ENCODE assay signal across 29 cellular contexts in genomic region chrX:724256-724655, GRCh38.
DNase-seq lines count a peak whose midpoint lies in the region; ATAC-seq and TF ChIP-seq lines count a peak whose summit lies in the region.
"Had no signal": no experiment of that assay in that cellular context is flagged by ENCODE, and none has a peak within 500 bp of the region (broad histone marks: within the 10 kb centered on the region; RNA-seq: fewer than 3 reads in every experiment).

No MANE protein-coding gene starts in this region.

- TF ChIP-seq CTCF in fibroblast of the aortic adventitia (IDR thresholded peaks at IDR 0.05; ENCODE audit: insufficient read depth, low read length) = no peak

- H3K9me3 Mint-ChIP-seq in activated naive CD4-positive, alpha-beta T cell treated with anti-CD3 and anti-CD28 coated beads, Interleukin-2, amount 50 U/mL, for 72 hours = peaks cover 13 to 24% of the 10 kb centered on the region in 2 donors
- H3K9me3 Mint-ChIP-seq in activated naive CD4-positive, alpha-beta T cell treated with anti-CD3 and anti-CD28 coated beads for 36 hours = peaks cover 15% of the 10 kb centered on the region

- intact Hi-C loops in activated naive CD4-positive, alpha-beta T cell treated with anti-CD3 and anti-CD28 coated beads for 36 hours (cut with micrococcal nuclease) = no loop called here

- CTCF ChIA-PET in activated naive CD4-positive, alpha-beta T cell treated with anti-CD3 and anti-CD28 coated beads for 36 hours (lab: Charles Lee) = no interaction called here

- H3K27me3 Mint-ChIP-seq in activated naive CD4-positive, alpha-beta T cell treated with anti-CD3 and anti-CD28 coated beads for 36 hours (ENCODE audit: low read depth) = no peaks in the 10 kb centered on the region
- H3K27me3 Mint-ChIP-seq: natural killer cell treated with Interleukin-12 subunit alpha and Interleukin-12 subunit beta and Interleukin-15 and Interleukin-18, amount 100 ng/mL, for 72 hours had no signal

- no peaks in the 10 kb centered on the region for H3K4me1 Mint-ChIP-seq in activated naive CD4-positive, alpha-beta T cell treated with anti-CD3 and anti-CD28 coated beads for 36 hours (ENCODE audit: low read depth)
- H3K4me1 Mint-ChIP-seq: CD8-positive, alpha-beta memory T cell had no signal

- no peaks in the 10 kb centered on the region for H3K36me3 Mint-ChIP-seq in activated naive CD4-positive, alpha-beta T cell treated with anti-CD3 and anti-CD28 coated beads, Interleukin-2, amount 50 U/mL, for 72 hours
- no peaks in the 10 kb centered on the region for H3K36me3 Mint-ChIP-seq in activated naive CD4-positive, alpha-beta T cell treated with anti-CD3 and anti-CD28 coated beads for 36 hours (ENCODE audit: low read depth)
- H3K36me3 Mint-ChIP-seq: CD8-positive, alpha-beta memory T cell had no signal

- no peak overlapping the region for H3K4me3 ChIP-seq in fibroblast of the aortic adventitia (ENCODE audit: low read depth, low read length)
- H3K4me3 ChIP-seq: A549, GM12878, MG63, PC-9 had no signal

- peak; percentile 43 to 49 for ATAC-seq in activated naive CD4-positive, alpha-beta T cell treated with anti-CD3 and anti-CD28 coated beads, Interleukin-2, amount 50 U/mL, for 72 hours
- ATAC-seq in HG03097 (IDR thresholded peaks at IDR 0.05; ENCODE audit: low FRiP score, unreplicated experiment) = no peak
- ATAC-seq in HG03469 (IDR thresholded peaks at IDR 0.05; ENCODE audit: unreplicated experiment) = no peak
- ATAC-seq: A549; GM12878; left cardiac atrium; natural killer cell treated with Interleukin-12 subunit alpha and Interleukin-12 subunit beta and Interleukin-15 and Interleukin-18, amount 100 ng/mL, for 72 hours had no signal

- no peak overlapping the region for H3K4me3 Mint-ChIP-seq in activated naive CD4-positive, alpha-beta T cell treated with anti-CD3 and anti-CD28 coated beads for 36 hours
- H3K4me3 Mint-ChIP-seq: CD8-positive, alpha-beta memory T cell; natural killer cell treated with Interleukin-12 subunit alpha and Interleukin-12 subunit beta and Interleukin-15 and Interleukin-18, amount 100 ng/mL, for 72 hours; T-helper 2 cell treated with Interferon-gamma antibody and Interleukin-4, amounts not matched to agents 5 μg/mL and 100 μg/mL, for 36 hours had no signal

- no peak overlapping the region for H3K27ac Mint-ChIP-seq in activated naive CD4-positive, alpha-beta T cell treated with anti-CD3 and anti-CD28 coated beads, Interleukin-2, amount 50 U/mL, for 72 hours
- H3K27ac Mint-ChIP-seq in activated naive CD4-positive, alpha-beta T cell treated with anti-CD3 and anti-CD28 coated beads for 36 hours = no peak overlapping the region
- H3K27ac Mint-ChIP-seq: natural killer cell treated with Interleukin-12 subunit alpha and Interleukin-12 subunit beta and Interleukin-15 and Interleukin-18, amount 100 ng/mL, for 72 hours; T-helper 2 cell treated with Interferon-gamma antibody and Interleukin-4, amounts not matched to agents 5 μg/mL and 100 μg/mL, for 36 hours had no signal

- no peak for DNase-seq in activated naive CD4-positive, alpha-beta T cell treated with anti-CD3 and anti-CD28 coated beads, Interleukin-2, amount 50 U/mL, for 72 hours (ENCODE audit: low spot score in 2 of 2)
- DNase-seq in activated naive CD4-positive, alpha-beta T cell treated with anti-CD3 and anti-CD28 coated beads for 36 hours = no peak
- DNase-seq in RPMI8226 (peak; percentile 23), fibroblast of the aortic adventitia (ENCODE audit: low read depth) (peak; percentile 5), ureter (ENCODE audit: low spot score) (peak; percentile 22), NCI-H2171 treated with DMSO at 0.1 percent for 48 hours (lab: John Stamatoyannopoulos, UW) (no peak)
- DNase-seq: activated CD4-positive, alpha-beta T cell treated with anti-CD3 and anti-CD28 coated beads for 4 hours; activated T-cell treated with anti-CD3 and anti-CD28 coated beads, Interleukin-2, amount 50 U/mL, for 48 hours; AML-193; amygdala; brain microvascular endothelial cell; CD8-positive, alpha-beta memory T cell; DMS 273 treated with DMSO at 0.1 percent for 48 hours; H7; hippocampal formation; left cardiac atrium; NCI-H1930; NCI-H524 treated with DMSO at 0.1 percent for 48 hours; NK-92 treated with Interleukin-12 subunit alpha and Interleukin-12 subunit beta, amount 100 ng/mL, for 24 hours; PC-9; SHP77 treated with DMSO at 0.1 percent for 48 hours; stimulated activated naive CD4-positive, alpha-beta T cell had no signal

Comparison
In these comparisons a context has a peak if more than half of its experiments do, and no peak if none do; other contexts are left out.
1. ATAC-seq: peak in activated naive CD4-positive, alpha-beta T cell treated with anti-CD3 and anti-CD28 coated beads, Interleukin-2, amount 50 U/mL, for 72 hours (2 of 2); none in HG03097 (single experiment) and HG03469 (single experiment).
2. DNase-seq: peak in RPMI8226 (single experiment), fibroblast of the aortic adventitia (single experiment) and ureter (single experiment); none in activated naive CD4-positive, alpha-beta T cell treated with anti-CD3 and anti-CD28 coated beads, Interleukin-2, amount 50 U/mL, for 72 hours (0 of 2), activated naive CD4-positive, alpha-beta T cell treated with anti-CD3 and anti-CD28 coated beads for 36 hours (single experiment) and NCI-H2171 treated with DMSO at 0.1 percent for 48 hours (single experiment).